ENCODE assay signal across 1 cellular context in genomic region chr1:9861371-9861770, GRCh38.
TF ChIP-seq lines count a peak whose summit lies in the region.

No MANE protein-coding gene starts in this region.

TF ChIP-seq in K562, 482 proteins besides CTCF, POLR2A, EP300 and RAD21 (continued from another document):
- TF ChIP-seq ZBTB2 (IDR thresholded peaks at IDR 0.05) (no peak), ZNF143 (CRISPR knock-in tag; IDR thresholded peaks at IDR 0.05) (no peak), USF2 (CRISPR knock-in tag; IDR thresholded peaks at IDR 0.05) (no peak), POLR2AphosphoS2 (IDR thresholded peaks at IDR 0.05; ENCODE audit: low read length) (no peak), L3MBTL2 (IDR thresholded peaks at IDR 0.05) (no peak), HDAC3 (IDR thresholded peaks at IDR 0.05; ENCODE audit: borderline replicate concordance, partially characterized antibody) (no peak), ZSCAN29 (IDR thresholded peaks at IDR 0.05) (no peak), DDX20 (tag; IDR thresholded peaks at IDR 0.05; ENCODE audit: low read depth) (no peak), NFIX (CRISPR knock-in tag; IDR thresholded peaks at IDR 0.05; ENCODE audit: low read depth) (no peak), KHSRP (IDR thresholded peaks at IDR 0.05) (no peak), ZSCAN32 (CRISPR knock-in tag; IDR thresholded peaks at IDR 0.05) (no peak), ZBTB11 (CRISPR knock-in tag; IDR thresholded peaks at IDR 0.05) (no peak), PPARD (CRISPR knock-in tag; IDR thresholded peaks at IDR 0.05) (no peak), ETV1 (tag; conservative IDR thresholded peaks at IDR 0.05; ENCODE audit: low read depth) (no peak), RFX7 (CRISPR knock-in tag; IDR thresholded peaks at IDR 0.05) (no peak)
TF ChIP-seq in K562: peak in this region for 0.
